13 cellular contexts compared by ENCODE assay signal in genomic region chr3:114649331-114649730, GRCh38.
DNase-seq lines count a peak whose midpoint lies in the region; ATAC-seq, FAIRE-seq and TF ChIP-seq lines count a peak whose summit lies in the region.
"Had no signal": no experiment of that assay in that cellular context is flagged by ENCODE, and none has a peak within 500 bp of the region (broad histone marks: within the 10 kb centered on the region; RNA-seq: fewer than 3 reads in every experiment).

No MANE protein-coding gene starts in this region.

- H4K20me1 ChIP-seq in GM12878 (ENCODE audit: control insufficient read depth, insufficient read depth) = no peaks in the 10 kb centered on the region

- H3K4me3 ChIP-seq in HUES6 (ENCODE audit: low read depth, low read length) (no peak overlapping the region), GM12878 (no peak overlapping the region), SJCRH30 (no peak overlapping the region)

- H3K36me3 Mint-ChIP-seq in memory B cell = peaks cover 4% of the 10 kb centered on the region

- POLR2A ChIA-PET in GM12878 (lab: Charles Lee) = no interaction called here

- no peaks in the 10 kb centered on the region for H3K27me3 ChIP-seq in HUES6 (ENCODE audit: control insufficient read depth, insufficient read depth, low read length)
- H3K27me3 ChIP-seq in GM12878 (replicated peaks in 1 of 2; ENCODE audit: control insufficient read depth in 2 of 2, insufficient read depth in 2 of 2, low read length in 1 of 2) = no peaks in the 10 kb centered on the region
- no peaks in the 10 kb centered on the region for H3K27me3 ChIP-seq in SJCRH30

- no peaks in the 10 kb centered on the region for H3K79me2 ChIP-seq in GM12878 (ENCODE audit: control insufficient read depth, insufficient read depth, low read length)

- H3K4me2 ChIP-seq in GM12878 (ENCODE audit: control insufficient read depth, insufficient read depth) = no peak overlapping the region

- no peaks in the 10 kb centered on the region for H3K9me3 Mint-ChIP-seq in memory B cell

- H3K27me3 Mint-ChIP-seq in memory B cell = no peaks in the 10 kb centered on the region
- H3K27me3 Mint-ChIP-seq: T-helper 17 cell had no signal

- no peaks in the 10 kb centered on the region for H3K36me3 ChIP-seq in HUES6 (ENCODE audit: control insufficient read depth, insufficient read depth, low read length)
- H3K36me3 ChIP-seq in GM12878 (ENCODE audit: control insufficient read depth in 2 of 2, insufficient read depth in 2 of 2, low read length in 1 of 2) = no peaks in the 10 kb centered on the region
- H3K36me3 ChIP-seq in SJCRH30 = no peaks in the 10 kb centered on the region

- intact Hi-C loops in GM12878 (cut with micrococcal nuclease; ENCODE audit: unreplicated experiment) = no loop called here

- ATAC-seq in GM12878 (peak; percentile 60), memory B cell (ENCODE audit: low read depth) (peak; percentile 51), HG02763 (IDR thresholded peaks at IDR 0.05; ENCODE audit: unreplicated experiment) (no peak)
- ATAC-seq: T-helper 17 cell had no signal

- peak overlapping the region; percentile 57; the same call in 1 of the 2 replicates for H3K27ac ChIP-seq in HUES6 (ENCODE audit: low read depth, low read length)
- no peak overlapping the region for H3K27ac ChIP-seq in GM12878 (ENCODE audit: control insufficient read depth, insufficient read depth)
- H3K27ac ChIP-seq in SJCRH30 = no peak overlapping the region

- H3K9me3 ChIP-seq in HUES6 (ENCODE audit: control insufficient read depth, insufficient read depth, low read depth, low read length) = no peaks in the 10 kb centered on the region
- no peaks in the 10 kb centered on the region for H3K9me3 ChIP-seq in GM12878 (replicated peaks; ENCODE audit: control insufficient read depth, insufficient read depth, low read length)
- no peaks in the 10 kb centered on the region; the same call in 1 of the 2 replicates for H3K9me3 ChIP-seq in SJCRH30 (replicated peaks)
- H3K9me3 ChIP-seq: Caco-2 had no signal

- H3K4me1 ChIP-seq in HUES6 (ENCODE audit: control insufficient read depth, insufficient read depth, low read length) (no peaks in the 10 kb centered on the region), GM12878 (ENCODE audit: control insufficient read depth, insufficient read depth, low read length) (no peaks in the 10 kb centered on the region), SJCRH30 (peaks cover 48% of the 10 kb centered on the region)

- no TSS peak for BruUV-seq in GM12878 (replicated peaks; lab: Mats Ljungman, UMichigan)

- FAIRE-seq in GM12878 (lab: Jason Lieb, UNC) = peak; percentile 52

- CTCF ChIA-PET in GM12878 (lab: Yijun Ruan, JAX) = no interaction called here

- TF ChIP-seq CTCF in GM12878 (IDR thresholded peaks at IDR 0.05 in 2 of 3, conservative IDR thresholded peaks at IDR 0.05 in 1 of 3; ENCODE audit: control insufficient read depth in 2 of 3, extremely low read depth in 1 of 3, insufficient read depth in 1 of 3, low read depth in 3 of 3, low read length in 3 of 3) = no peak

- no peak overlapping the region for H3K4me3 Mint-ChIP-seq in memory B cell
- H3K4me3 Mint-ChIP-seq: T-helper 17 cell had no signal

- DNase-seq in EL (peak; percentile 66), GM12878 (ENCODE audit: low read depth, low spot score) (no peak), memory B cell (ENCODE audit: low spot score in 2 of 2) (no peak), COLO668 (lab: John Stamatoyannopoulos, UW; ENCODE audit: unreplicated experiment) (no peak), NCI-H2196 (lab: John Stamatoyannopoulos, UW; ENCODE audit: unreplicated experiment) (no peak), SJCRH30 (no peak)
- DNase-seq: activated CD8-positive, alpha-beta memory T cell treated with anti-CD3 and anti-CD28 coated beads for 24 hours; Caco-2; effector CD8-positive, alpha-beta T cell; NCI-H1694 treated with DMSO at 0.1 percent for 48 hours; T-helper 17 cell had no signal

- no peak overlapping the region for H2AFZ ChIP-seq in GM12878 (ENCODE audit: control insufficient read depth, low read depth, low read length)

- no peak for TF ChIP-seq EP300 in GM12878 (IDR thresholded peaks at IDR 0.05; ENCODE audit: borderline replicate concordance in 1 of 2, control insufficient read depth in 1 of 2, low read depth in 2 of 2, low read length in 2 of 2)

- in situ Hi-C loops in GM12878 (cut with MboI) = no loop called here

- SMC1A ChIA-PET in GM12878 (lab: Charles Lee; ENCODE audit: uncharacterized antibody, unreplicated experiment) = interaction anchor here (1.2 to 1.3 kb wide), 2 partner anchors 9 to 167 kb away, joined by 3 to 5 read pairs; no protein-coding TSS in a partner anchor

- TF ChIP-seq POLR2A in GM12878 (IDR thresholded peaks at IDR 0.05; ENCODE audit: low read depth, low read length) = no peak

- TF ChIP-seq RAD21 in GM12878 (IDR thresholded peaks at IDR 0.05; ENCODE audit: insufficient read depth, low read depth, low read length) = no peak

- H3K27ac Mint-ChIP-seq in memory B cell = no peak overlapping the region
- H3K27ac Mint-ChIP-seq: T-helper 17 cell had no signal

- RAD21 ChIA-PET in GM12878 (lab: Charles Lee; ENCODE audit: unreplicated experiment) = no interaction called here

- peaks cover 2% of the 10 kb centered on the region for H3K4me1 Mint-ChIP-seq in memory B cell

- H3K9ac ChIP-seq in HUES6 (ENCODE audit: low read length) = no peak overlapping the region
- no peak overlapping the region for H3K9ac ChIP-seq in GM12878 (ENCODE audit: control insufficient read depth, insufficient read depth, low read length)

TF ChIP-seq in GM12878, 131 proteins besides CTCF, POLR2A, EP300 and RAD21:
- TF ChIP-seq ELK1 (IDR thresholded peaks at IDR 0.05; ENCODE audit: low read depth, low read length) (no peak), ZNF217 (IDR thresholded peaks at IDR 0.05) (no peak), FOXK2 (IDR thresholded peaks at IDR 0.05) (no peak), SPI1 (IDR thresholded peaks at IDR 0.05; ENCODE audit: borderline replicate concordance, insufficient read depth, low read depth, low read length) (0 out of 2 replicates have a peak, but pooled peaks have one; percentile 2), WRNIP1 (IDR thresholded peaks at IDR 0.05; ENCODE audit: borderline replicate concordance, low read depth, low read length) (no peak), BMI1 (IDR thresholded peaks at IDR 0.05; ENCODE audit: borderline replicate concordance) (no peak)
